Comparison of ENCODE assay signal across 11 cellular contexts in genomic region chr2:212076456-212076855, GRCh38.
"Had no signal": no experiment of that assay in that cellular context is flagged by ENCODE, and none has a peak within 500 bp of the region (broad histone marks: within the 10 kb centered on the region; RNA-seq: fewer than 3 reads in every experiment).

No MANE protein-coding gene starts in this region.

- H3K9me3 ChIP-seq: esophagus squamous epithelium, suprapubic skin had no signal

- H3K36me3 ChIP-seq: esophagus squamous epithelium, suprapubic skin had no signal

- H2AFZ ChIP-seq: parathyroid adenoma had no signal

- H3K9ac ChIP-seq: parathyroid adenoma had no signal

- H3K4me3 ChIP-seq: esophagus squamous epithelium, suprapubic skin had no signal

- H3K27me3 ChIP-seq: esophagus squamous epithelium, foreskin keratinocyte, suprapubic skin had no signal

- H3K27ac ChIP-seq: esophagus squamous epithelium, foreskin keratinocyte, parathyroid adenoma, suprapubic skin had no signal

- DNase-seq: activated CD4-positive, alpha-beta T cell treated with anti-CD3 and anti-CD28 coated beads for 4 hours; activated CD8-positive, alpha-beta memory T cell treated with anti-CD3 and anti-CD28 coated beads, Interleukin-2, amount 50 U/mL, for 48 hours; activated CD8-positive, alpha-beta T cell treated with anti-CD3 and anti-CD28 coated beads, Interleukin-2, amount 10 ng/mL, durations not matched to agents 7 days and 5 days; activated naive CD4-positive, alpha-beta T cell treated with anti-CD3 and anti-CD28 coated beads for 36 hours; esophagus squamous epithelium; foreskin keratinocyte; stimulated activated CD4-positive, alpha-beta T cell treated with anti-CD3 and anti-CD28 coated beads, Interleukin-4, amount 100 ng/mL, for 1 hour; stimulated activated CD8-positive, alpha-beta memory T cell treated with anti-CD3 and anti-CD28 coated beads, Interleukin-4, amount 100 ng/mL, for 48 hours; stimulated activated naive CD8-positive, alpha-beta T cell treated with anti-CD3 and anti-CD28 coated beads, Interleukin-15, Interleukin-2, amounts not matched to agents 100 U/mL and 50 U/mL, for 24 hours had no signal

- ATAC-seq: activated CD8-positive, alpha-beta T cell treated with anti-CD3 and anti-CD28 coated beads, Interleukin-2, amount 10 ng/mL, durations not matched to agents 7 days and 5 days; foreskin keratinocyte; stimulated activated naive CD8-positive, alpha-beta T cell treated with anti-CD3 and anti-CD28 coated beads, Interleukin-15, Interleukin-2, amounts not matched to agents 100 U/mL and 50 U/mL, for 24 hours had no signal

- H3K4me1 ChIP-seq: esophagus squamous epithelium, foreskin keratinocyte, parathyroid adenoma, suprapubic skin had no signal
